1 cellular context compared by ENCODE assay signal in the genomic region with DNA sequence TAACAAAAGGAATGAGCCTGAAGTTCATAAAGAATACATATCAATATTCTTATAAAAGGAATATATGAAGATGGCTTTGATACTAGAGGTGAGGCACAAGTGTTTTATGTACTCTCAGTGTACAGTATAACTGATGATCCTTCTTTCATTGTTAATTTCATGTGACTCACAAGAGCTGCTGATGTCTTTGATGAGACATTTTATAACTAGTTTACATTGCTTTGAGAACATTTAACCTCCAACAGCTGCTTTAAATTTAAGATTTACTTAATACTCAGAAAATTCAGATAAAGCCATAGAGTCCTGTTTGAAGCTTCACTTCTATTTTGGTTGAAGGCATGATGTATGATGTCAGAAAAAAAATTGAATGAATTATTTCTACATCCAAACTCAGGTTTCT.
TF ChIP-seq lines count a peak whose summit lies in the region.

No MANE protein-coding gene starts in this region.

TF ChIP-seq in IMR-90, 13 proteins besides CTCF, POLR2A, EP300 and RAD21 (continued from another document):
- TF ChIP-seq, protein P1, sequence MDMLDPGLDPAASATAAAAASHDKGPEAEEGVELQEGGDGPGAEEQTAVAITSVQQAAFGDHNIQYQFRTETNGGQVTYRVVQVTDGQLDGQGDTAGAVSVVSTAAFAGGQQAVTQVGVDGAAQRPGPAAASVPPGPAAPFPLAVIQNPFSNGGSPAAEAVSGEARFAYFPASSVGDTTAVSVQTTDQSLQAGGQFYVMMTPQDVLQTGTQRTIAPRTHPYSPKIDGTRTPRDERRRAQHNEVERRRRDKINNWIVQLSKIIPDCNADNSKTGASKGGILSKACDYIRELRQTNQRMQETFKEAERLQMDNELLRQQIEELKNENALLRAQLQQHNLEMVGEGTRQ (IDR thresholded peaks at IDR 0.05; ENCODE audit: low read depth, low read length), result no peak
- TF ChIP-seq RFX5 (IDR thresholded peaks at IDR 0.05; ENCODE audit: low read depth, low read length) (no peak), BHLHE40 (IDR thresholded peaks at IDR 0.05; ENCODE audit: low read depth, low read length) (no peak), SMC3 (IDR thresholded peaks at IDR 0.05; ENCODE audit: low read depth, low read length) (no peak), MAFK (IDR thresholded peaks at IDR 0.05; ENCODE audit: low read depth, low read length) (no peak), CHD1 (IDR thresholded peaks at IDR 0.05; ENCODE audit: low read depth, low read length) (no peak), MXI1 (IDR thresholded peaks at IDR 0.05; ENCODE audit: borderline replicate concordance, low read depth, low read length) (no peak), MAZ (IDR thresholded peaks at IDR 0.05; ENCODE audit: borderline replicate concordance, low read depth, low read length) (no peak)
- TF ChIP-seq, protein P2, sequence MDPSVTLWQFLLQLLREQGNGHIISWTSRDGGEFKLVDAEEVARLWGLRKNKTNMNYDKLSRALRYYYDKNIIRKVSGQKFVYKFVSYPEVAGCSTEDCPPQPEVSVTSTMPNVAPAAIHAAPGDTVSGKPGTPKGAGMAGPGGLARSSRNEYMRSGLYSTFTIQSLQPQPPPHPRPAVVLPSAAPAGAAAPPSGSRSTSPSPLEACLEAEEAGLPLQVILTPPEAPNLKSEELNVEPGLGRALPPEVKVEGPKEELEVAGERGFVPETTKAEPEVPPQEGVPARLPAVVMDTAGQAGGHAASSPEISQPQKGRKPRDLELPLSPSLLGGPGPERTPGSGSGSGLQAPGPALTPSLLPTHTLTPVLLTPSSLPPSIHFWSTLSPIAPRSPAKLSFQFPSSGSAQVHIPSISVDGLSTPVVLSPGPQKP (IDR thresholded peaks at IDR 0.05; ENCODE audit: borderline replicate concordance, low read depth, low read length), result no peak
